In genomic region chr3:53835257-53835656, GRCh38 we compare ENCODE assay signal across 1 cellular context.
TF ChIP-seq lines count a peak whose summit lies in the region.

No MANE protein-coding gene starts in this region.

TF ChIP-seq in HepG2, 621 proteins besides CTCF, POLR2A, EP300 and RAD21:
- no peak for TF ChIP-seq ZNF615 (CRISPR knock-in tag; IDR thresholded peaks at IDR 0.05; ENCODE audit: borderline replicate concordance)
